8 cellular contexts compared by ENCODE assay signal in genomic region chr17:80413771-80414507, GRCh38. TPM values are rescaled to one million over a fixed set of nuclear protein-coding genes. Genes with fewer than 3 reads are reported as not detected.
DNase-seq lines count a peak whose midpoint lies in the region; ATAC-seq, FAIRE-seq and TF ChIP-seq lines count a peak whose summit lies in the region.

No MANE protein-coding gene starts in this region.

- H2AFZ ChIP-seq in endothelial cell of umbilical vein (ENCODE audit: low read depth, low read length) = peak overlapping the region; percentile 53

- peak overlapping the region; percentile 64 for H3K4me2 ChIP-seq in endothelial cell of umbilical vein (ENCODE audit: insufficient read depth, low read length)

- TF ChIP-seq POLR2A in endothelial cell of umbilical vein (IDR thresholded peaks at IDR 0.05; ENCODE audit: low read depth, low read length) = no peak

- H3K4me3 Mint-ChIP-seq in Caco-2 (ENCODE audit: unreplicated experiment) = peak overlapping the region; percentile 74

- H3K27ac ChIP-seq in endothelial cell of umbilical vein (ENCODE audit: insufficient read depth, low read depth, low read length) (no peak overlapping the region), neutrophil (no peak overlapping the region)

- H3K4me3 ChIP-seq in Caco-2 (ENCODE audit: low read depth, low read length) (peak overlapping the region; percentile 85), endothelial cell of umbilical vein (replicated peaks in 1 of 3; ENCODE audit: insufficient read depth in 1 of 3, low read depth in 1 of 3, low read length in 3 of 3) (peak overlapping the region in 2 of 3 experiments; percentile 53 to 64), neutrophil (ENCODE audit: low read depth in 1 of 2, low read length in 1 of 2) (peak overlapping the region; percentile 80 to 87)

- CTCF ChIA-PET in Caco-2 (lab: Charles Lee) = interaction anchor here (1.0 to 1.1 kb wide), 2 partner anchors 11 to 312 kb away, joined by 3 read pairs; partner anchors contain the start of gene GAA
- CTCF ChIA-PET in endothelial cell of umbilical vein (lab: Charles Lee) = interaction anchor here (2.3 kb wide), 1 partner anchor 218 kb away, joined by 8 read pairs; no protein-coding TSS in a partner anchor
- CTCF ChIA-PET in HEK293T (lab: Yijun Ruan, JAX) = interaction anchor here (0.6 kb wide), 1 partner anchor 11 kb away, joined by 3 read pairs; no protein-coding TSS in a partner anchor

- no peaks in the 10 kb centered on the region for H3K9me3 Mint-ChIP-seq in Caco-2 (ENCODE audit: unreplicated experiment)

- dilution Hi-C loops in endothelial cell of umbilical vein (cut with MboI; ENCODE audit: extremely low pct_ligation_motif_present, low sequenced_read_pairs) = no loop called here

- H3K27me3 Mint-ChIP-seq in Caco-2 (ENCODE audit: insufficient read depth, unreplicated experiment) = peaks cover 9% of the 10 kb centered on the region

- H3K27me3 ChIP-seq in Caco-2 (replicated peaks; ENCODE audit: control insufficient read depth, insufficient read depth, low read length) (no peaks in the 10 kb centered on the region), endothelial cell of umbilical vein (ENCODE audit: control insufficient read depth in 2 of 2, insufficient read depth in 2 of 2, low read length in 2 of 2) (peaks cover 6 to 8% of the 10 kb centered on the region in 2 experiments), neutrophil (peaks cover 59% of the 10 kb centered on the region)

- DNase-seq in Caco-2 (no peak), NCI-H69 (lab: John Stamatoyannopoulos, UW) (peak; percentile 55), endothelial cell of umbilical vein (ENCODE audit: low read depth, low spot score) (no peak), HEK293T (ENCODE audit: extremely low spot score) (no peak), NCI-H128 (lab: John Stamatoyannopoulos, UW; ENCODE audit: unreplicated experiment) (no peak), ACHN (no peak)

- no peak for ATAC-seq in HG02884 (IDR thresholded peaks at IDR 0.05; ENCODE audit: unreplicated experiment)

- FAIRE-seq in endothelial cell of umbilical vein (lab: Jason Lieb, UNC) = no peak

- TF ChIP-seq CTCF in Caco-2 (IDR thresholded peaks at IDR 0.05; ENCODE audit: insufficient read depth in 1 of 2, low read depth in 1 of 2, low read length in 1 of 2, severe bottlenecking in 1 of 2, unreplicated experiment in 1 of 2) = no peak
- TF ChIP-seq CTCF in endothelial cell of umbilical vein (IDR thresholded peaks at IDR 0.05; ENCODE audit: extremely low read depth in 1 of 2, insufficient read depth in 1 of 2, low read depth in 1 of 2, low read length in 2 of 2) = no peak
- no peak for TF ChIP-seq CTCF in neutrophil (IDR thresholded peaks at IDR 0.05)

- H3K4me1 ChIP-seq in Caco-2 = peaks cover 6% of the 10 kb centered on the region; the same call in 1 of the 2 replicates
- H3K4me1 ChIP-seq in endothelial cell of umbilical vein (ENCODE audit: control insufficient read depth, extremely low read depth, insufficient read depth, low read length) = peaks cover 12% of the 10 kb centered on the region
- H3K4me1 ChIP-seq in neutrophil (ENCODE audit: control insufficient read depth in 1 of 2, insufficient read depth in 1 of 2, low read depth in 1 of 2, low read length in 1 of 2) = peaks cover 13 to 16% of the 10 kb centered on the region in 2 experiments

- H3K36me3 ChIP-seq in Caco-2 (ENCODE audit: control insufficient read depth, insufficient read depth, low read length) (no peaks in the 10 kb centered on the region), endothelial cell of umbilical vein (ENCODE audit: control insufficient read depth in 2 of 2, extremely low read depth in 1 of 2, insufficient read depth in 2 of 2, low read length in 2 of 2) (peaks cover 0 to 3% of the 10 kb centered on the region in 2 experiments), neutrophil (peaks cover 11% of the 10 kb centered on the region)

- no peak overlapping the region for H3K9ac ChIP-seq in endothelial cell of umbilical vein (replicated peaks; ENCODE audit: extremely low read depth, insufficient read depth, low read length)

- peaks cover 16% of the 10 kb centered on the region for H3K36me3 Mint-ChIP-seq in Caco-2 (ENCODE audit: insufficient read depth, unreplicated experiment)

- intact Hi-C loops in Caco-2 (cut with micrococcal nuclease; ENCODE audit: unreplicated experiment) (no loop called here), endothelial cell of umbilical vein (cut with micrococcal nuclease) (no loop called here)

- peaks cover 13% of the 10 kb centered on the region for H3K4me1 Mint-ChIP-seq in Caco-2 (ENCODE audit: low read depth, unreplicated experiment)

- H4K20me1 ChIP-seq in endothelial cell of umbilical vein (replicated peaks; ENCODE audit: control insufficient read depth, extremely low read depth, insufficient read depth, low read length) = no peaks in the 10 kb centered on the region

- H3K79me2 ChIP-seq in endothelial cell of umbilical vein (ENCODE audit: control insufficient read depth, insufficient read depth, low read length) = peaks cover 3% of the 10 kb centered on the region

- H3K9me1 ChIP-seq in endothelial cell of umbilical vein (replicated peaks; ENCODE audit: control insufficient read depth, extremely low read depth, insufficient read depth, low read length) = no peaks in the 10 kb centered on the region

- TSS peak; percentile 25 for BruUV-seq in Caco-2 (replicated peaks; lab: Mats Ljungman, UMichigan)
- no TSS peak for BruUV-seq in endothelial cell of umbilical vein (replicated peaks; lab: Mats Ljungman, UMichigan)

- POLR2A ChIA-PET in Caco-2 (lab: Charles Lee) (interaction anchor here (0.7 kb wide), 1 partner anchor 41 kb away, joined by 3 read pairs; no protein-coding TSS in a partner anchor), endothelial cell of umbilical vein (lab: Charles Lee) (no interaction called here), HEK293T (lab: Yijun Ruan, JAX) (interaction anchor here (2.5 kb wide), 1 partner anchor 41 kb away, joined by 9 read pairs; no protein-coding TSS in a partner anchor)

- in situ Hi-C loops in ACHN (cut with HindIII; ENCODE audit: low pct_ligation_motif_present, low pct_unique_long_range_greater_than_20kb, low sequenced_read_pairs) = no loop called here

- H3K27ac Mint-ChIP-seq in Caco-2 (ENCODE audit: unreplicated experiment) = peak overlapping the region; percentile 90

- H3K9me3 ChIP-seq in Caco-2 (no peaks in the 10 kb centered on the region), endothelial cell of umbilical vein (replicated peaks; ENCODE audit: control insufficient read depth, insufficient read depth, low read length) (no peaks in the 10 kb centered on the region), neutrophil (no peaks in the 10 kb centered on the region)

TF ChIP-seq in endothelial cell of umbilical vein, 7 proteins besides CTCF, POLR2A, EP300 and RAD21:
- no peak for TF ChIP-seq MYC (IDR thresholded peaks at IDR 0.05; ENCODE audit: low read depth, low read length)
- no peak for TF ChIP-seq EZH2 (IDR thresholded peaks at IDR 0.05; ENCODE audit: borderline replicate concordance, low read depth, low read length, severe bottlenecking)

TF ChIP-seq in HEK293T, 16 proteins besides CTCF, POLR2A, EP300 and RAD21:
- TF ChIP-seq L3MBTL2 (conservative IDR thresholded peaks at IDR 0.05) (no peak), HDGF (IDR thresholded peaks at IDR 0.05; ENCODE audit: borderline replicate concordance) (no peak), CTBP1 (IDR thresholded peaks at IDR 0.05; ENCODE audit: borderline replicate concordance) (no peak), ELF4 (IDR thresholded peaks at IDR 0.05) (no peak), FOXM1 (IDR thresholded peaks at IDR 0.05; ENCODE audit: borderline replicate concordance) (no peak), PKNOX1 (IDR thresholded peaks at IDR 0.05) (no peak), NFRKB (IDR thresholded peaks at IDR 0.05) (no peak), BHLHE40 (IDR thresholded peaks at IDR 0.05; ENCODE audit: borderline replicate concordance) (no peak), LEF1 (IDR thresholded peaks at IDR 0.05; ENCODE audit: borderline replicate concordance) (no peak), TARDBP (IDR thresholded peaks at IDR 0.05) (no peak), ARNT (IDR thresholded peaks at IDR 0.05) (no peak), ZNF384 (IDR thresholded peaks at IDR 0.05) (no peak), FOXA1 (IDR thresholded peaks at IDR 0.05) (no peak), FOXK2 (IDR thresholded peaks at IDR 0.05) (no peak), SP1 (IDR thresholded peaks at IDR 0.05) (no peak)

RNA-seq across cellular contexts. Expression of gene ENDOV, which starts 1.0 kb away (rescaled TPM):
- 20.5 and 21.5 TPM in 2 replicates for total RNA-seq in Caco-2 (2022)
- 17.6 and 25.9 TPM in 2 replicates for total RNA-seq in endothelial cell of umbilical vein
- 20.4 and 21.1 TPM in 2 replicates for polyA plus RNA-seq in endothelial cell of umbilical vein
- 10.0 and 15.4 TPM in 2 replicates for polyA plus RNA-seq in endothelial cell of umbilical vein (2011; cell fraction: cytosol; rRNA removed)
- polyA plus RNA-seq in endothelial cell of umbilical vein (2011; cell fraction: nucleus; rRNA removed) = 32.2 and 34.5 TPM in 2 replicates
- polyA plus RNA-seq in endothelial cell of umbilical vein (2012) = 11.6 and 17.0 TPM in 2 replicates
- 17.2 and 23.8 TPM in 2 replicates for polyA minus RNA-seq in endothelial cell of umbilical vein
- 8.7 TPM for polyA minus RNA-seq in endothelial cell of umbilical vein (2011; cell fraction: cytosol; rRNA and poly(A)+ RNA removed)
- 29.0 and 30.3 TPM in 2 replicates for polyA minus RNA-seq in endothelial cell of umbilical vein (2011; cell fraction: nucleus; rRNA and poly(A)+ RNA removed)
